In the genomic region with DNA sequence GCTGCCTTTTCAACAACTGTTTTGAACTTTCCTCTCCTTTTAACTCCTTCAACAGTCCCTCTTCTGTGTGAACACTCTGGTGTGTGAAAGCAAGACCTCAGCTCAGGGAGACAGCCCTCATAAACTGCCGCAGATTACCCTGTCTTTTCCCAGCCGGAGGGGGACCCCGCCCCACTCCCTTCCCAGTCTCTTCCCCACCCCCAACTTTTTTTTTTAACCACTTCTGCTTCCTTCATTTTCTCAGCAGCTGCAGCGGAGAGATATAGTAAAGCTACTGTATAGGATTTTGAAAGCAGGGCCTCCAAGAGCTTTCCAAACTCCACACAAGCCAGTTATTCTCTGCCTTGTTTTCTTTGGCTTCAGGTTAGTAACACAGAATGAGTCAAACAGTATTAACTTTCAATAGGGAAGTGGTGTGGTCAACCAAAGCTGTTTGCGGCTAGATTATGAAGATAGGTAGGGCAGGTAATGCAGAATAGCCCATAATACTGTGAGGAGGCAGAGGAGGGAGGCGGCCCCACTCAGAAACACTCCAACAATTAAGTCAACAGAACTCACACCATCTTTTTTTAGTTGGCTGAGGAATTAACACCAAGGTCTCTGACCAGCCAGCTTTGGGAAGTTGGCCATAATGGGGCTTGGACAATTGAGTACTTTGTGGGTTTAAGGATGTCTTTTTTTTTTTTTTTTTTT, we compare ENCODE assay signal across 8 cellular contexts.
A peak's percentile ranks its signal among the peaks of the same experiment; 100 is the strongest.
DNase-seq lines count a peak whose midpoint lies in the region; ATAC-seq and TF ChIP-seq lines count a peak whose summit lies in the region.

No MANE protein-coding gene starts in this region.

- peak overlapping the region; percentile 71 for H3K27ac Mint-ChIP-seq in Calu3 (ENCODE audit: unreplicated experiment)
- peak overlapping the region; percentile 65 for H3K27ac Mint-ChIP-seq in T-helper 1 cell treated with Interleukin-12 subunit alpha and Interleukin-12 subunit beta and Interleukin-4 antibody, amounts not matched to agents 30 μg/mL and 1 μg/mL, for 36 hours

- TF ChIP-seq CTCF in Calu3 (IDR thresholded peaks at IDR 0.05; ENCODE audit: unreplicated experiment): no peak

- ATAC-seq in GM19455 (IDR thresholded peaks at IDR 0.05; ENCODE audit: unreplicated experiment) (peak; percentile 82), HG03457 (IDR thresholded peaks at IDR 0.05; ENCODE audit: unreplicated experiment) (peak; percentile 84)

- BruUV-seq in Calu3 (replicated peaks; lab: Mats Ljungman, UMichigan): no TSS peak

- CTCF ChIA-PET in Calu3 (lab: Charles Lee): interaction anchor here (0.6 to 2.0 kb wide), 8 partner anchors 9 to 900 kb away, joined by 3 to 23 read pairs (median 4); no protein-coding TSS in a partner anchor

- DNase-seq in Calu3: peak; percentile 59
- DNase-seq in epidermal melanocyte (ENCODE audit: insufficient read length, low spot score): peak; percentile 40
- peak; percentile 30 for DNase-seq in pulmonary artery endothelial cell (ENCODE audit: low read depth, low spot score)
- no peak for DNase-seq in amygdala (lab: John Stamatoyannopoulos, UW)
- no peak for DNase-seq in NCI-H345 treated with DMSO at 0.1 percent for 48 hours (lab: John Stamatoyannopoulos, UW; ENCODE audit: unreplicated experiment)

- intact Hi-C loops in Calu3 (cut with micrococcal nuclease; ENCODE audit: unreplicated experiment): loop anchor here (5.0 to 10.0 kb wide), 2 partner anchors 37 to 151 kb away; no protein-coding TSS in a partner anchor

- H3K4me3 Mint-ChIP-seq in Calu3 (ENCODE audit: low read depth, unreplicated experiment): peak overlapping the region; percentile 27
- H3K4me3 Mint-ChIP-seq in T-helper 1 cell treated with Interleukin-12 subunit alpha and Interleukin-12 subunit beta and Interleukin-4 antibody, amounts not matched to agents 30 μg/mL and 1 μg/mL, for 36 hours: peak overlapping the region; percentile 41

- H3K36me3 Mint-ChIP-seq in Calu3 (ENCODE audit: insufficient read depth, unreplicated experiment): peaks cover 60% of the 10 kb centered on the region
- peaks cover 32% of the 10 kb centered on the region for H3K36me3 Mint-ChIP-seq in T-helper 1 cell treated with Interleukin-12 subunit alpha and Interleukin-12 subunit beta and Interleukin-4 antibody, amounts not matched to agents 30 μg/mL and 1 μg/mL, for 36 hours (ENCODE audit: low read depth)

- H3K9me3 Mint-ChIP-seq in Calu3 (ENCODE audit: low read depth, unreplicated experiment): no peaks in the 10 kb centered on the region
- H3K9me3 Mint-ChIP-seq in T-helper 1 cell treated with Interleukin-12 subunit alpha and Interleukin-12 subunit beta and Interleukin-4 antibody, amounts not matched to agents 30 μg/mL and 1 μg/mL, for 36 hours: no peaks in the 10 kb centered on the region

- H3K27me3 Mint-ChIP-seq in Calu3 (ENCODE audit: unreplicated experiment): no peaks in the 10 kb centered on the region
- no peaks in the 10 kb centered on the region for H3K27me3 Mint-ChIP-seq in T-helper 1 cell treated with Interleukin-12 subunit alpha and Interleukin-12 subunit beta and Interleukin-4 antibody, amounts not matched to agents 30 μg/mL and 1 μg/mL, for 36 hours (ENCODE audit: low read depth)

- peaks cover 52% of the 10 kb centered on the region for H3K4me1 Mint-ChIP-seq in Calu3 (ENCODE audit: low read depth, unreplicated experiment)
- peaks cover 40% of the 10 kb centered on the region for H3K4me1 Mint-ChIP-seq in T-helper 1 cell treated with Interleukin-12 subunit alpha and Interleukin-12 subunit beta and Interleukin-4 antibody, amounts not matched to agents 30 μg/mL and 1 μg/mL, for 36 hours (ENCODE audit: low read depth)

Comparison
In these comparisons a context has a peak if more than half of its experiments do, and no peak if none do; other contexts are left out.
1. DNase-seq: peak in Calu3 (single experiment), epidermal melanocyte (single experiment) and pulmonary artery endothelial cell (single experiment); none in amygdala (0 of 56) and NCI-H345 treated with DMSO at 0.1 percent for 48 hours (single experiment).